21 cellular contexts compared by ENCODE assay signal in genomic region chr3:75863878-75864277, GRCh38.
DNase-seq lines count a peak whose midpoint lies in the region; ATAC-seq, FAIRE-seq and TF ChIP-seq lines count a peak whose summit lies in the region.
"Had no signal": no experiment of that assay in that cellular context is flagged by ENCODE, and none has a peak within 500 bp of the region (broad histone marks: within the 10 kb centered on the region; RNA-seq: fewer than 3 reads in every experiment).

No MANE protein-coding gene starts in this region.

- no peak for ATAC-seq in A549

- TF ChIP-seq CTCF in A549 (IDR thresholded peaks at IDR 0.05): no peak
- no peak for TF ChIP-seq CTCF in kidney (IDR thresholded peaks at IDR 0.05; ENCODE audit: borderline replicate concordance, extremely low read depth, insufficient read depth)

- H3K9ac ChIP-seq in SK-N-MC (ENCODE audit: insufficient read length) (no peak overlapping the region), kidney (ENCODE audit: low read length in 2 of 2) (no peak overlapping the region)
- H3K9ac ChIP-seq: BLaER1 treated with 17β-estradiol and CSF1 and Interleukin-3, amounts not matched to agents 10 nM and 100 nM had no signal

- TF ChIP-seq RAD21 in A549 (conservative IDR thresholded peaks at IDR 0.05 in 1 of 2, IDR thresholded peaks at IDR 0.05 in 1 of 2): no peak

- no peaks in the 10 kb centered on the region for H3K36me3 ChIP-seq in SK-N-MC (ENCODE audit: insufficient read depth, low read length)
- no peaks in the 10 kb centered on the region for H3K36me3 ChIP-seq in kidney (ENCODE audit: control insufficient read depth in 1 of 2, insufficient read depth in 2 of 2, low read length in 2 of 2)
- H3K36me3 ChIP-seq: BE2C; BLaER1 treated with 17β-estradiol and CSF1 and Interleukin-3, amounts not matched to agents 10 nM and 100 nM; HAP-1 had no signal

- H3K4me3 ChIP-seq in A549 (no peak overlapping the region), SK-N-MC (no peak overlapping the region), kidney (ENCODE audit: low read length in 2 of 2) (no peak overlapping the region)
- H3K4me3 ChIP-seq: BLaER1 treated with 17β-estradiol and CSF1 and Interleukin-3, amounts not matched to agents 10 nM and 100 nM; HAP-1 had no signal

- H3K9me3 ChIP-seq in A549 (no peaks in the 10 kb centered on the region; the same call in 2 of the 3 replicates), SK-N-MC (ENCODE audit: low read depth, low read length) (no peaks in the 10 kb centered on the region), kidney (ENCODE audit: control insufficient read depth in 1 of 2, low read length in 2 of 2) (no peaks in the 10 kb centered on the region)
- H3K9me3 ChIP-seq: BE2C; BLaER1 treated with 17β-estradiol and CSF1 and Interleukin-3, amounts not matched to agents 10 nM and 100 nM; HAP-1 had no signal

- no peak for TF ChIP-seq EP300 in A549 (IDR thresholded peaks at IDR 0.05)

- intact Hi-C loops in kidney (cut with DNase I): no loop called here

- DNase-seq in A549 (ENCODE audit: low read depth in 1 of 2, low spot score in 1 of 2): no peak
- DNase-seq in SK-N-MC (ENCODE audit: low read depth, low spot score): peak; percentile 34
- no peak for DNase-seq in kidney
- DNase-seq in NCI-H1105 (lab: John Stamatoyannopoulos, UW): no peak
- DNase-seq in COLO668 (lab: John Stamatoyannopoulos, UW; ENCODE audit: unreplicated experiment): no peak
- no peak for DNase-seq in SHP77 treated with DMSO at 0.1 percent for 48 hours (lab: John Stamatoyannopoulos, UW)
- DNase-seq: ACHN; AML-193; BE2C; Calu3; CD4-positive, alpha-beta T cell; CD8-positive, alpha-beta memory T cell; COR-L47; DMS53; DMS79 treated with DMSO at 0.1 percent for 48 hours; GF-D8; GOT3; HFFc6 had no signal

- H3K27ac ChIP-seq in A549 (no peak overlapping the region), SK-N-MC (no peak overlapping the region), kidney (ENCODE audit: low read depth in 2 of 2, low read length in 2 of 2) (no peak overlapping the region)
- H3K27ac ChIP-seq: BLaER1 treated with 17β-estradiol and CSF1 and Interleukin-3, amounts not matched to agents 10 nM and 100 nM had no signal

- WGBS in A549 (ENCODE audit: missing lambda C conversion rate): 2% methylated on average over 2 of the region's 2 CpGs

- H3K4me1 ChIP-seq in A549 (no peaks in the 10 kb centered on the region), kidney (ENCODE audit: control insufficient read depth in 1 of 2, insufficient read depth in 1 of 2, low read depth in 1 of 2, low read length in 2 of 2) (no peaks in the 10 kb centered on the region)
- H3K4me1 ChIP-seq: BE2C; BLaER1 treated with 17β-estradiol and CSF1 and Interleukin-3, amounts not matched to agents 10 nM and 100 nM; HAP-1 had no signal

- POLR2A ChIA-PET in A549 (lab: Yijun Ruan, JAX): no interaction called here

- no peak overlapping the region for H3K4me2 ChIP-seq in A549
- H3K4me2 ChIP-seq: BLaER1 treated with 17β-estradiol and CSF1 and Interleukin-3, amounts not matched to agents 10 nM and 100 nM had no signal

- CTCF ChIA-PET in A549 (lab: Yijun Ruan, JAX): no interaction called here

- no peak for TF ChIP-seq POLR2A in A549 (IDR thresholded peaks at IDR 0.05; ENCODE audit: low read length)

- FAIRE-seq in A549 (lab: Jason Lieb, UNC): no peak
- FAIRE-seq in kidney (lab: Jason Lieb, UNC): peak; percentile 57
- FAIRE-seq: GM12891 had no signal

TF ChIP-seq in A549, 52 proteins besides CTCF, POLR2A, EP300 and RAD21:
- TF ChIP-seq CBX8 (IDR thresholded peaks at IDR 0.05) (no peak), MYC (IDR thresholded peaks at IDR 0.05; ENCODE audit: borderline replicate concordance, low read length) (no peak), HES2 (IDR thresholded peaks at IDR 0.05) (no peak), ZC3H11A (IDR thresholded peaks at IDR 0.05) (no peak), RARB (CRISPR knock-in tag; IDR thresholded peaks at IDR 0.05) (no peak), TFCP2L1 (CRISPR knock-in tag; IDR thresholded peaks at IDR 0.05) (no peak), KDM1A (IDR thresholded peaks at IDR 0.05; ENCODE audit: low read depth) (no peak), MAFK (IDR thresholded peaks at IDR 0.05; ENCODE audit: partially characterized antibody) (peak; percentile 30)
TF ChIP-seq in A549: peak in this region for 1.
